1 cellular context compared by ENCODE assay signal in genomic region chr17:81057079-81057730, GRCh38.
A peak's percentile ranks its signal among the peaks of the same experiment; 100 is the strongest.
TF ChIP-seq lines count a peak whose summit lies in the region.

No MANE protein-coding gene starts in this region.

TF ChIP-seq in K562, 482 proteins besides CTCF, POLR2A, EP300 and RAD21 (continued from another document and continues in another):
- TF ChIP-seq ZNF280B (CRISPR knock-in tag; IDR thresholded peaks at IDR 0.05) (no peak), TCF3 (CRISPR knock-in tag; IDR thresholded peaks at IDR 0.05) (peak; percentile 47), CEBPG (CRISPR knock-in tag; IDR thresholded peaks at IDR 0.05) (no peak; the same call in 1 of the 2 replicates), CEBPG (tag; conservative IDR thresholded peaks at IDR 0.05 in 1 of 2, IDR thresholded peaks at IDR 0.05 in 1 of 2) (no peak), E4F1 (CRISPR knock-in tag; IDR thresholded peaks at IDR 0.05; ENCODE audit: borderline replicate concordance) (no peak), ZSCAN29 (IDR thresholded peaks at IDR 0.05) (no peak), ELF1 (tag; IDR thresholded peaks at IDR 0.05) (no peak), NONO (IDR thresholded peaks at IDR 0.05; ENCODE audit: low read depth in 2 of 2, low read length in 1 of 2) (peak in 1 of 2 experiments; percentile 66; a peak in 1 of 4 replicates), CBFB (CRISPR knock-in tag; IDR thresholded peaks at IDR 0.05) (no peak), CEBPZ (IDR thresholded peaks at IDR 0.05; ENCODE audit: borderline replicate concordance, low read depth, low read length) (no peak), CHD2 (IDR thresholded peaks at IDR 0.05; ENCODE audit: low read depth, low read length) (no peak), ZNF639 (CRISPR knock-in tag; conservative IDR thresholded peaks at IDR 0.05 in 1 of 2, IDR thresholded peaks at IDR 0.05 in 1 of 2) (no peak), FOXP4 (CRISPR knock-in tag; IDR thresholded peaks at IDR 0.05; ENCODE audit: borderline replicate concordance) (no peak), SLC30A9 (CRISPR knock-in tag; IDR thresholded peaks at IDR 0.05) (no peak), GABPB2 (CRISPR knock-in tag; conservative IDR thresholded peaks at IDR 0.05) (no peak), AFF4 (CRISPR knock-in tag; IDR thresholded peaks at IDR 0.05) (no peak; the same call in 1 of the 2 replicates), E2F1 (CRISPR knock-in tag; IDR thresholded peaks at IDR 0.05) (no peak), NR1H2 (CRISPR knock-in tag; IDR thresholded peaks at IDR 0.05) (no peak), POLR2G (IDR thresholded peaks at IDR 0.05; ENCODE audit: low read depth, low read length) (no peak), USF1 (CRISPR knock-in tag; IDR thresholded peaks at IDR 0.05) (peak; percentile 1), ELK3 (CRISPR knock-in tag; IDR thresholded peaks at IDR 0.05) (no peak), ETV6 (IDR thresholded peaks at IDR 0.05; ENCODE audit: borderline replicate concordance in 1 of 2, low read depth in 2 of 2, low read length in 1 of 2) (no peak), ETV6 (CRISPR knock-in tag; IDR thresholded peaks at IDR 0.05; ENCODE audit: borderline replicate concordance) (no peak), PPARD (CRISPR knock-in tag; IDR thresholded peaks at IDR 0.05) (no peak), PCBP1 (IDR thresholded peaks at IDR 0.05; ENCODE audit: low read depth, low read length, poor library complexity, severe bottlenecking) (no peak), POLR2H (tag; IDR thresholded peaks at IDR 0.05; ENCODE audit: low read depth) (no peak), L3MBTL2 (IDR thresholded peaks at IDR 0.05) (peak; percentile 82), ZNF444 (CRISPR knock-in tag; IDR thresholded peaks at IDR 0.05) (no peak), MCM5 (IDR thresholded peaks at IDR 0.05; ENCODE audit: low read depth) (no peak), KLF10 (CRISPR knock-in tag; IDR thresholded peaks at IDR 0.05) (no peak), KAT7 (CRISPR knock-in tag; IDR thresholded peaks at IDR 0.05; ENCODE audit: borderline replicate concordance) (no peak), CHAMP1 (IDR thresholded peaks at IDR 0.05) (no peak), CTBP1 (IDR thresholded peaks at IDR 0.05; ENCODE audit: borderline replicate concordance) (peak; percentile 96), SMAD3 (CRISPR knock-in tag; conservative IDR thresholded peaks at IDR 0.05) (no peak), SOX6 (IDR thresholded peaks at IDR 0.05) (peak; percentile 75; the same call in 1 of the 2 replicates), MED1 (CRISPR knock-in tag; IDR thresholded peaks at IDR 0.05; ENCODE audit: borderline replicate concordance) (no peak), ZNF551 (CRISPR knock-in tag; IDR thresholded peaks at IDR 0.05) (no peak), ZNF584 (CRISPR knock-in tag; IDR thresholded peaks at IDR 0.05; ENCODE audit: low read depth) (0 out of 2 replicates have a peak, but pooled peaks have one; percentile 49), ZNF668 (CRISPR knock-in tag; IDR thresholded peaks at IDR 0.05) (no peak), DDX20 (tag; IDR thresholded peaks at IDR 0.05; ENCODE audit: low read depth) (no peak), XRCC3 (IDR thresholded peaks at IDR 0.05) (no peak), SREBF1 (IDR thresholded peaks at IDR 0.05; ENCODE audit: borderline replicate concordance, low read depth, low read length) (no peak), EHMT2 (IDR thresholded peaks at IDR 0.05) (no peak), HNRNPH1 (optimal IDR thresholded peaks at IDR 0.05; ENCODE audit: low read depth, low read length) (no peak), RBM39 (optimal IDR thresholded peaks at IDR 0.05; ENCODE audit: low read depth, low read length) (no peak), TCFL5 (CRISPR knock-in tag; conservative IDR thresholded peaks at IDR 0.05) (no peak)
